Comparison of ENCODE assay signal across 10 cellular contexts in the genomic region with DNA sequence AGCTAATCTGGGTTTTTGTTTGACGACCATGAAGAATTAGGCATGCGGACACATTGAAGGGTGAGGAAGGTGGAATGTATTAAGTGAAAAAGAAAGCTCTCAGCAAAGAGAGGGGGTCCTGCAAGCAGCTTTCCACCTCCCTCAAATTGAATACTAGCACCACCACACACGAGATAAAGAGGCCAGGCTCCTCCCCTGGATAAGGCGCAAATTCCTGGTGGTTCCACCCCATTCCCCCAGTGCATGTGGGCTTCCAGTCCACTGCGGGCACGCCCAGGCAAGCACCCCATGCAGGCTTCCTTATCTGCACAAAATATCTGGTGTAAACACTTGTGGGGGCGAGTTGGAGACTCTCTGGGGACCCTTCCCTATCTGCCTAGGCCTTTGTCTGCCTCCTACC.
DNase-seq lines count a peak whose midpoint lies in the region; ATAC-seq and TF ChIP-seq lines count a peak whose summit lies in the region.
"Had no signal": no experiment of that assay in that cellular context is flagged by ENCODE, and none has a peak within 500 bp of the region (broad histone marks: within the 10 kb centered on the region; RNA-seq: fewer than 3 reads in every experiment).

No MANE protein-coding gene starts in this region.

- no peak for TF ChIP-seq CTCF in WTC11 (IDR thresholded peaks at IDR 0.05)
- no peak for TF ChIP-seq CTCF in nephron progenitor cell (IDR thresholded peaks at IDR 0.05)

- H3K4me3 Mint-ChIP-seq in WTC11: no peak overlapping the region
- H3K4me3 Mint-ChIP-seq in nephron progenitor cell: no peak overlapping the region
- H3K4me3 Mint-ChIP-seq: B cell; CD8-positive, alpha-beta memory T cell had no signal

- CTCF ChIA-PET in WTC11 (lab: Charles Lee): no interaction called here

- H3K27me3 Mint-ChIP-seq in WTC11 (ENCODE audit: low read depth): no peaks in the 10 kb centered on the region
- no peaks in the 10 kb centered on the region for H3K27me3 Mint-ChIP-seq in nephron progenitor cell (ENCODE audit: low read depth, poor library complexity)
- H3K27me3 Mint-ChIP-seq: B cell; CD8-positive, alpha-beta memory T cell had no signal

- no peak for ATAC-seq in WTC11
- no peak for ATAC-seq in HG02798 (IDR thresholded peaks at IDR 0.05; ENCODE audit: poor library complexity, unreplicated experiment)

- H3K4me1 Mint-ChIP-seq in WTC11: peaks cover 5% of the 10 kb centered on the region; the same call in 1 of the 2 replicates
- peaks cover 5% of the 10 kb centered on the region for H3K4me1 Mint-ChIP-seq in nephron progenitor cell
- H3K4me1 Mint-ChIP-seq: B cell; CD8-positive, alpha-beta memory T cell had no signal

- DNase-seq in ELF-1 (ENCODE audit: low read depth, low spot score) (peak; percentile 2), WTC11 (ENCODE audit: low spot score) (no peak), nephron progenitor cell (no peak), glomerular visceral epithelial cell (ENCODE audit: extremely low spot score) (no peak)
- DNase-seq in stimulated activated CD4-positive, alpha-beta T cell treated with anti-CD3 and anti-CD28 coated beads, Interleukin-2, amount 100 ng/mL, for 24 hours: no peak
- DNase-seq: CD8-positive, alpha-beta memory T cell; COR-L47; GF-D8 had no signal

- H3K9me3 Mint-ChIP-seq in WTC11 (peaks cover 13% of the 10 kb centered on the region), nephron progenitor cell (peaks cover 10% of the 10 kb centered on the region)

- H3K36me3 Mint-ChIP-seq in WTC11 (peaks cover 10% of the 10 kb centered on the region), nephron progenitor cell (ENCODE audit: low read depth) (no peaks in the 10 kb centered on the region)
- H3K36me3 Mint-ChIP-seq: CD8-positive, alpha-beta memory T cell had no signal

- H3K27ac Mint-ChIP-seq in WTC11 (0 out of 2 replicates have a peak overlapping the region, but pooled peaks have one; percentile 16), nephron progenitor cell (peak overlapping the region; percentile 33)
- H3K27ac Mint-ChIP-seq: B cell; CD8-positive, alpha-beta memory T cell had no signal

- POLR2A ChIA-PET in WTC11 (lab: Charles Lee): no interaction called here

TF ChIP-seq in WTC11, 78 proteins besides CTCF, POLR2A, EP300 and RAD21:
- TF ChIP-seq, protein P1, sequence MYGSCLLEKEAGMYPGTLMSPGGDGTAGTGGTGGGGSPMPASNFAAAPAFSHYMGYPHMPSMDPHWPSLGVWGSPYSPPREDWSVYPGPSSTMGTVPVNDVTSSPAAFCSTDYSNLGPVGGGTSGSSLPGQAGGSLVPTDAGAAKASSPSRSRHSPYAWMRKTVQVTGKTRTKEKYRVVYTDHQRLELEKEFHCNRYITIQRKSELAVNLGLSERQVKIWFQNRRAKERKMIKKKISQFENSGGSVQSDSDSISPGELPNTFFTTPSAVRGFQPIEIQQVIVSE (CRISPR knock-in tag; IDR thresholded peaks at IDR 0.05; ENCODE audit: borderline replicate concordance): no peak
- TF ChIP-seq, protein P2, sequence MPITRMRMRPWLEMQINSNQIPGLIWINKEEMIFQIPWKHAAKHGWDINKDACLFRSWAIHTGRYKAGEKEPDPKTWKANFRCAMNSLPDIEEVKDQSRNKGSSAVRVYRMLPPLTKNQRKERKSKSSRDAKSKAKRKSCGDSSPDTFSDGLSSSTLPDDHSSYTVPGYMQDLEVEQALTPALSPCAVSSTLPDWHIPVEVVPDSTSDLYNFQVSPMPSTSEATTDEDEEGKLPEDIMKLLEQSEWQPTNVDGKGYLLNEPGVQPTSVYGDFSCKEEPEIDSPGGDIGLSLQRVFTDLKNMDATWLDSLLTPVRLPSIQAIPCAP (CRISPR knock-in tag; IDR thresholded peaks at IDR 0.05): no peak
- TF ChIP-seq, protein P3, sequence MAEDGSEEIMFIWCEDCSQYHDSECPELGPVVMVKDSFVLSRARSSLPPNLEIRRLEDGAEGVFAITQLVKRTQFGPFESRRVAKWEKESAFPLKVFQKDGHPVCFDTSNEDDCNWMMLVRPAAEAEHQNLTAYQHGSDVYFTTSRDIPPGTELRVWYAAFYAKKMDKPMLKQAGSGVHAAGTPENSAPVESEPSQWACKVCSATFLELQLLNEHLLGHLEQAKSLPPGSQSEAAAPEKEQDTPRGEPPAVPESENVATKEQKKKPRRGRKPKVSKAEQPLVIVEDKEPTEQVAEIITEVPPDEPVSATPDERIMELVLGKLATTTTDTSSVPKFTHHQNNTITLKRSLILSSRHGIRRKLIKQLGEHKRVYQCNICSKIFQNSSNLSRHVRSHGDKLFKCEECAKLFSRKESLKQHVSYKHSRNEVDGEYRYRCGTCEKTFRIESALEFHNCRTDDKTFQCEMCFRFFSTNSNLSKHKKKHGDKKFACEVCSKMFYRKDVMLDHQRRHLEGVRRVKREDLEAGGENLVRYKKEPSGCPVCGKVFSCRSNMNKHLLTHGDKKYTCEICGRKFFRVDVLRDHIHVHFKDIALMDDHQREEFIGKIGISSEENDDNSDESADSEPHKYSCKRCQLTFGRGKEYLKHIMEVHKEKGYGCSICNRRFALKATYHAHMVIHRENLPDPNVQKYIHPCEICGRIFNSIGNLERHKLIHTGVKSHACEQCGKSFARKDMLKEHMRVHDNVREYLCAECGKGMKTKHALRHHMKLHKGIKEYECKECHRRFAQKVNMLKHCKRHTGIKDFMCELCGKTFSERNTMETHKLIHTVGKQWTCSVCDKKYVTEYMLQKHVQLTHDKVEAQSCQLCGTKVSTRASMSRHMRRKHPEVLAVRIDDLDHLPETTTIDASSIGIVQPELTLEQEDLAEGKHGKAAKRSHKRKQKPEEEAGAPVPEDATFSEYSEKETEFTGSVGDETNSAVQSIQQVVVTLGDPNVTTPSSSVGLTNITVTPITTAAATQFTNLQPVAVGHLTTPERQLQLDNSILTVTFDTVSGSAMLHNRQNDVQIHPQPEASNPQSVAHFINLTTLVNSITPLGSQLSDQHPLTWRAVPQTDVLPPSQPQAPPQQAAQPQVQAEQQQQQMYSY (CRISPR knock-in tag; IDR thresholded peaks at IDR 0.05): no peak
- TF ChIP-seq MYBL2 (CRISPR knock-in tag; IDR thresholded peaks at IDR 0.05): no peak
- TF ChIP-seq ZNF317 (CRISPR knock-in tag; IDR thresholded peaks at IDR 0.05; ENCODE audit: borderline replicate concordance, low read depth): no peak
- TF ChIP-seq TP53 (CRISPR knock-in tag; IDR thresholded peaks at IDR 0.05): no peak
- TF ChIP-seq PRRX2 (CRISPR knock-in tag; IDR thresholded peaks at IDR 0.05): no peak
- TF ChIP-seq, protein P4, sequence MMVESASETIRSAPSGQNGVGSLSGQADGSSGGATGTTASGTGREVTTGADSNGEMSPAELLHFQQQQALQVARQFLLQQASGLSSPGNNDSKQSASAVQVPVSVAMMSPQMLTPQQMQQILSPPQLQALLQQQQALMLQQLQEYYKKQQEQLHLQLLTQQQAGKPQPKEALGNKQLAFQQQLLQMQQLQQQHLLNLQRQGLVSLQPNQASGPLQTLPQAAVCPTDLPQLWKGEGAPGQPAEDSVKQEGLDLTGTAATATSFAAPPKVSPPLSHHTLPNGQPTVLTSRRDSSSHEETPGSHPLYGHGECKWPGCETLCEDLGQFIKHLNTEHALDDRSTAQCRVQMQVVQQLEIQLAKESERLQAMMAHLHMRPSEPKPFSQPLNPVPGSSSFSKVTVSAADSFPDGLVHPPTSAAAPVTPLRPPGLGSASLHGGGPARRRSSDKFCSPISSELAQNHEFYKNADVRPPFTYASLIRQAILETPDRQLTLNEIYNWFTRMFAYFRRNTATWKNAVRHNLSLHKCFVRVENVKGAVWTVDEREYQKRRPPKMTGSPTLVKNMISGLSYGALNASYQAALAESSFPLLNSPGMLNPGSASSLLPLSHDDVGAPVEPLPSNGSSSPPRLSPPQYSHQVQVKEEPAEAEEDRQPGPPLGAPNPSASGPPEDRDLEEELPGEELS (CRISPR knock-in tag; IDR thresholded peaks at IDR 0.05): no peak
- TF ChIP-seq, protein P5, sequence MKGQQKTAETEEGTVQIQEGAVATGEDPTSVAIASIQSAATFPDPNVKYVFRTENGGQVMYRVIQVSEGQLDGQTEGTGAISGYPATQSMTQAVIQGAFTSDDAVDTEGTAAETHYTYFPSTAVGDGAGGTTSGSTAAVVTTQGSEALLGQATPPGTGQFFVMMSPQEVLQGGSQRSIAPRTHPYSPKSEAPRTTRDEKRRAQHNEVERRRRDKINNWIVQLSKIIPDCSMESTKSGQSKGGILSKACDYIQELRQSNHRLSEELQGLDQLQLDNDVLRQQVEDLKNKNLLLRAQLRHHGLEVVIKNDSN (CRISPR knock-in tag; IDR thresholded peaks at IDR 0.05): no peak
- TF ChIP-seq KAT7 (CRISPR knock-in tag; IDR thresholded peaks at IDR 0.05; ENCODE audit: borderline replicate concordance): no peak
- no peak for TF ChIP-seq GTF2I (CRISPR knock-in tag; conservative IDR thresholded peaks at IDR 0.05)
- TF ChIP-seq SMAD4 (CRISPR knock-in tag; IDR thresholded peaks at IDR 0.05): no peak
- TF ChIP-seq, protein P6, sequence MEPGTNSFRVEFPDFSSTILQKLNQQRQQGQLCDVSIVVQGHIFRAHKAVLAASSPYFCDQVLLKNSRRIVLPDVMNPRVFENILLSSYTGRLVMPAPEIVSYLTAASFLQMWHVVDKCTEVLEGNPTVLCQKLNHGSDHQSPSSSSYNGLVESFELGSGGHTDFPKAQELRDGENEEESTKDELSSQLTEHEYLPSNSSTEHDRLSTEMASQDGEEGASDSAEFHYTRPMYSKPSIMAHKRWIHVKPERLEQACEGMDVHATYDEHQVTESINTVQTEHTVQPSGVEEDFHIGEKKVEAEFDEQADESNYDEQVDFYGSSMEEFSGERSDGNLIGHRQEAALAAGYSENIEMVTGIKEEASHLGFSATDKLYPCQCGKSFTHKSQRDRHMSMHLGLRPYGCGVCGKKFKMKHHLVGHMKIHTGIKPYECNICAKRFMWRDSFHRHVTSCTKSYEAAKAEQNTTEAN (CRISPR knock-in tag; IDR thresholded peaks at IDR 0.05): no peak
TF ChIP-seq in WTC11: peak in this region for 0.
